ENCODE assay signal across 10 cellular contexts in the genomic region with DNA sequence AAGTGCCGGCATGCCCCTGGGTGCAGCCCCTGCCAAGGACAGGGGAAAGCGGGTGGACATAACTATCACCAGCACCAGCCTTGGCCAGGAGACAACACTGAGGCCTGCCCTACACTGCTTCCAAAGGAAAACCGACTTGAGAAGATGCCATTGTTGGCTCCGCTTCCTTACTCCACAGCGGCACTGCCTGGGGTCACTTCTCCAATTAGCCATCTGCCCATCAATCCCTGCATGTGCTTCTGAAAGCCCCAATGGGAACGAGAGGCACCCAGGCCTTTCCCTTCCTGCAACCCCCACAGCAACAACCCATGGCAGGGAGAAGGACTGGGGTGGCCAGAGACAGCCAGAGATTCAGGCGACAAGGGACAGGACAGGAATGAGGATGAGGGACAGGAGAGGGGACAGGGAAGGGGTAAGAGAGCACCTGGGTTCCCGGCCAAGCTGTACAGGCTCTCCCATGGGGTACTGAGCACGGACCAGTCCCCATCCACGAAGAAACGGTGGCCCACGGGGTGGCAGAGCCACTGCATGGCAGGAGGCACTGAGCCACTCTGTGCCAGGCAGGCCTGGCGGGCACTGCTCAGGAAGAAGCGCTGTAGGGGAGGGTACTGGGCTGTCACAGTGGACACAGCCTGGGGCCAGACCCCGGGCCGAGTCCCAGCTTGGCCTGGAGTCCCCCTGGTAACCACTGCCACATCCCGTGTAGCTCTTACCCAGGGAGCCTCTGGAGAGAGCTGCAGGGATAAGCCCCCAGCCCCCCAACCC. TPM values are rescaled to one million over a fixed set of nuclear protein-coding genes. Genes with fewer than 3 reads are reported as not detected.
DNase-seq lines count a peak whose midpoint lies in the region; TF ChIP-seq lines count a peak whose summit lies in the region.
"Had no signal": no experiment of that assay in that cellular context is flagged by ENCODE, and none has a peak within 500 bp of the region (broad histone marks: within the 10 kb centered on the region; RNA-seq: fewer than 3 reads in every experiment).

No MANE protein-coding gene starts in this region.

- 93% methylated on average over 13 of the region's 17 CpGs for WGBS in mesenchymal stem cell

- H3K9me3 ChIP-seq in left ventricle myocardium inferior (replicated peaks) = no peaks in the 10 kb centered on the region
- H3K9me3 ChIP-seq in subcutaneous abdominal adipose tissue (ENCODE audit: control insufficient read depth in 5 of 5, low read length in 5 of 5) = no peaks in the 10 kb centered on the region
- no peaks in the 10 kb centered on the region for H3K9me3 ChIP-seq in mesenchymal stem cell (ENCODE audit: control insufficient read depth, low read length)
- H3K9me3 ChIP-seq in CD4-positive, alpha-beta memory T cell (ENCODE audit: control insufficient read depth in 1 of 2, low read length in 2 of 2) = no peaks in the 10 kb centered on the region
- H3K9me3 ChIP-seq: mucosa of descending colon, upper lobe of right lung had no signal

- peaks cover 62% of the 10 kb centered on the region for H3K36me3 Mint-ChIP-seq in T-helper 2 cell treated with Interferon-gamma antibody and Interleukin-4, amounts not matched to agents 5 μg/mL and 100 μg/mL, for 36 hours (ENCODE audit: low read depth)
- peaks cover 26% of the 10 kb centered on the region for H3K36me3 Mint-ChIP-seq in activated naive CD8-positive, alpha-beta T cell treated with anti-CD3 and anti-CD28 coated beads for 36 hours
- peaks cover 10 to 26% of the 10 kb centered on the region in 2 donors for H3K36me3 Mint-ChIP-seq in CD4-positive, alpha-beta memory T cell

- H3K4ac ChIP-seq in mesenchymal stem cell (ENCODE audit: low read depth in 1 of 2, low read length in 2 of 2) = no peak overlapping the region

- H3K9me3 Mint-ChIP-seq in T-helper 2 cell treated with Interferon-gamma antibody and Interleukin-4, amounts not matched to agents 5 μg/mL and 100 μg/mL, for 36 hours = no peaks in the 10 kb centered on the region
- no peaks in the 10 kb centered on the region for H3K9me3 Mint-ChIP-seq in activated naive CD8-positive, alpha-beta T cell treated with anti-CD3 and anti-CD28 coated beads for 36 hours
- H3K9me3 Mint-ChIP-seq in CD4-positive, alpha-beta memory T cell = no peaks in the 10 kb centered on the region

- H3K4me3 ChIP-seq in left ventricle myocardium inferior (peak overlapping the region; percentile 18), subcutaneous abdominal adipose tissue (ENCODE audit: low read depth in 1 of 5, low read length in 5 of 5) (no peak overlapping the region), mesenchymal stem cell (ENCODE audit: insufficient read depth in 1 of 2, low read depth in 1 of 2, low read length in 2 of 2) (no peak overlapping the region)
- no peak overlapping the region for H3K4me3 ChIP-seq in CD4-positive, alpha-beta memory T cell (ENCODE audit: low read length in 2 of 2)
- H3K4me3 ChIP-seq: mucosa of descending colon, upper lobe of right lung had no signal

- H3K14ac ChIP-seq in mesenchymal stem cell (ENCODE audit: low read length in 2 of 2) = no peak overlapping the region

- peaks cover 21% of the 10 kb centered on the region for H3K4me1 Mint-ChIP-seq in T-helper 2 cell treated with Interferon-gamma antibody and Interleukin-4, amounts not matched to agents 5 μg/mL and 100 μg/mL, for 36 hours (ENCODE audit: low read depth)
- peaks cover 39% of the 10 kb centered on the region for H3K4me1 Mint-ChIP-seq in activated naive CD8-positive, alpha-beta T cell treated with anti-CD3 and anti-CD28 coated beads for 36 hours
- peaks cover 6 to 29% (median 15%) of the 10 kb centered on the region in 4 donors for H3K4me1 Mint-ChIP-seq in CD4-positive, alpha-beta memory T cell

- H2BK15ac ChIP-seq in mesenchymal stem cell (ENCODE audit: low read depth, poor library complexity, severe bottlenecking) = no peak overlapping the region

- intact Hi-C loops in left ventricle myocardium inferior (cut with micrococcal nuclease) = no loop called here
- intact Hi-C loops in CD4-positive, alpha-beta memory T cell (cut with micrococcal nuclease) = no loop called here

- no peak overlapping the region for H2BK5ac ChIP-seq in mesenchymal stem cell (ENCODE audit: low read depth, low read length, poor library complexity, severe bottlenecking)

- no peak overlapping the region for H2AK5ac ChIP-seq in mesenchymal stem cell (ENCODE audit: low read length, severe bottlenecking)

- peak overlapping the region; percentile 85 for H3K27ac ChIP-seq in left ventricle myocardium inferior (replicated peaks)
- H3K27ac ChIP-seq in subcutaneous abdominal adipose tissue (ENCODE audit: low read depth, low read length) = peak overlapping the region; percentile 23
- no peak overlapping the region for H3K27ac ChIP-seq in mesenchymal stem cell (ENCODE audit: low read length, poor library complexity, severe bottlenecking)
- H3K27ac ChIP-seq in CD4-positive, alpha-beta memory T cell (ENCODE audit: low read depth, low read length) = no peak overlapping the region
- H3K27ac ChIP-seq: upper lobe of right lung had no signal

- no peak overlapping the region for H4K91ac ChIP-seq in mesenchymal stem cell (ENCODE audit: low read length)

- H3K27me3 ChIP-seq in left ventricle myocardium inferior (ENCODE audit: low read depth) (no peaks in the 10 kb centered on the region), subcutaneous abdominal adipose tissue (ENCODE audit: control insufficient read depth in 5 of 5, insufficient read depth in 4 of 5, low read length in 5 of 5) (no peaks in the 10 kb centered on the region), mesenchymal stem cell (ENCODE audit: control insufficient read depth in 1 of 2, insufficient read depth in 1 of 2, low read length in 2 of 2) (no peaks in the 10 kb centered on the region)
- H3K27me3 ChIP-seq in CD4-positive, alpha-beta memory T cell (ENCODE audit: insufficient read depth, low read length) = no peaks in the 10 kb centered on the region
- H3K27me3 ChIP-seq: upper lobe of right lung had no signal

- H3K4me1 ChIP-seq in left ventricle myocardium inferior (peaks cover 98% of the 10 kb centered on the region), subcutaneous abdominal adipose tissue (ENCODE audit: control insufficient read depth in 5 of 5, insufficient read depth in 5 of 5, low read length in 5 of 5) (peaks cover 3 to 86% (median 54%) of the 10 kb centered on the region in 5 donors), mesenchymal stem cell (ENCODE audit: control insufficient read depth, insufficient read depth, low read depth, low read length) (peaks cover 49% of the 10 kb centered on the region)
- H3K4me1 ChIP-seq in CD4-positive, alpha-beta memory T cell (ENCODE audit: insufficient read depth, low read length) = peaks cover 27% of the 10 kb centered on the region

- H2AFZ ChIP-seq in mesenchymal stem cell (ENCODE audit: low read depth, low read length) = no peak overlapping the region

- H4K8ac ChIP-seq in mesenchymal stem cell (ENCODE audit: low read length) = no peak overlapping the region

- H3K36me3 ChIP-seq in left ventricle myocardium inferior (peaks cover 70% of the 10 kb centered on the region), subcutaneous abdominal adipose tissue (ENCODE audit: control insufficient read depth in 5 of 5, insufficient read depth in 5 of 5, low read length in 5 of 5) (peaks cover 0 to 84% (median 76%) of the 10 kb centered on the region in 5 donors), mesenchymal stem cell (ENCODE audit: control insufficient read depth in 1 of 2, insufficient read depth in 2 of 2, low read depth in 1 of 2, low read length in 2 of 2) (peaks cover 88 to 90% of the 10 kb centered on the region in 2 experiments)
- peaks cover 17% of the 10 kb centered on the region for H3K36me3 ChIP-seq in CD4-positive, alpha-beta memory T cell (ENCODE audit: insufficient read depth, low read length)

- H2BK12ac ChIP-seq in mesenchymal stem cell (ENCODE audit: low read length in 2 of 2) = no peak overlapping the region

- peaks cover 13% of the 10 kb centered on the region for H3K79me1 ChIP-seq in mesenchymal stem cell (replicated peaks; ENCODE audit: low read length, poor library complexity, severe bottlenecking)

- no peak overlapping the region for H3K4me3 Mint-ChIP-seq in T-helper 2 cell treated with Interferon-gamma antibody and Interleukin-4, amounts not matched to agents 5 μg/mL and 100 μg/mL, for 36 hours
- H3K4me3 Mint-ChIP-seq in activated naive CD8-positive, alpha-beta T cell treated with anti-CD3 and anti-CD28 coated beads for 36 hours = no peak overlapping the region
- H3K4me3 Mint-ChIP-seq in CD4-positive, alpha-beta memory T cell = no peak overlapping the region

- DNase-seq in T-helper 2 cell treated with Interferon-gamma antibody and Interleukin-4, amounts not matched to agents 5 μg/mL and 100 μg/mL, for 36 hours (ENCODE audit: low spot score) = no peak
- DNase-seq in T-helper 2 cell (no peak), left ventricle myocardium inferior (no peak), NOMO-1 treated with DMSO at 0.1 percent for 48 hours (lab: John Stamatoyannopoulos, UW; ENCODE audit: unreplicated experiment) (no peak), mesenchymal stem cell (no peak)
- no peak for DNase-seq in activated naive CD8-positive, alpha-beta T cell treated with anti-CD3 and anti-CD28 coated beads for 36 hours
- DNase-seq in CD4-positive, alpha-beta memory T cell = no peak
- DNase-seq: upper lobe of right lung had no signal

- no peak for TF ChIP-seq CTCF in left ventricle myocardium inferior (IDR thresholded peaks at IDR 0.05; ENCODE audit: borderline replicate concordance)

- H3K9ac ChIP-seq in subcutaneous abdominal adipose tissue (ENCODE audit: low read length in 5 of 5) (peak overlapping the region in 1 of 5 donors; percentile 13), mesenchymal stem cell (ENCODE audit: low read length) (no peak overlapping the region)

- H2BK120ac ChIP-seq in mesenchymal stem cell (ENCODE audit: low read depth, low read length) = no peak overlapping the region

- H3K18ac ChIP-seq in mesenchymal stem cell (ENCODE audit: low read depth in 1 of 2, low read length in 2 of 2) = no peak overlapping the region

- no peaks in the 10 kb centered on the region for H3K27me3 Mint-ChIP-seq in T-helper 2 cell treated with Interferon-gamma antibody and Interleukin-4, amounts not matched to agents 5 μg/mL and 100 μg/mL, for 36 hours (ENCODE audit: low read depth)
- no peaks in the 10 kb centered on the region for H3K27me3 Mint-ChIP-seq in activated naive CD8-positive, alpha-beta T cell treated with anti-CD3 and anti-CD28 coated beads for 36 hours
- no peaks in the 10 kb centered on the region for H3K27me3 Mint-ChIP-seq in CD4-positive, alpha-beta memory T cell

- CTCF ChIA-PET in CD4-positive, alpha-beta memory T cell (lab: Charles Lee; ENCODE audit: partially characterized antibody) = interaction anchor here (1.2 to 11.7 kb wide), 2 partner anchors 17 to 41 kb away, joined by 3 to 234 read pairs; no protein-coding TSS in a partner anchor

- peak overlapping the region; percentile 52 for H3K27ac Mint-ChIP-seq in T-helper 2 cell treated with Interferon-gamma antibody and Interleukin-4, amounts not matched to agents 5 μg/mL and 100 μg/mL, for 36 hours
- H3K27ac Mint-ChIP-seq in activated naive CD8-positive, alpha-beta T cell treated with anti-CD3 and anti-CD28 coated beads for 36 hours = peak overlapping the region; percentile 49
- peak overlapping the region in 3 of 7 donors; percentile 17 to 64 (median 63) for H3K27ac Mint-ChIP-seq in CD4-positive, alpha-beta memory T cell

- POLR2A ChIA-PET in CD4-positive, alpha-beta memory T cell (lab: Charles Lee; ENCODE audit: partially characterized antibody) = interaction anchor here (1.5 kb wide), 1 partner anchor 21 kb away, joined by 4 read pairs; a partner anchor contains a TSS

- no peak overlapping the region for H3K4me2 ChIP-seq in mesenchymal stem cell (ENCODE audit: low read length, poor library complexity, severe bottlenecking)

- H3K23ac ChIP-seq in mesenchymal stem cell (ENCODE audit: low read length in 2 of 2) = no peak overlapping the region

RNA-seq across cellular contexts. Expression of a gene that starts 21.2 kb away (rescaled TPM):
- 100 to 1,000 TPM; 123 to 131 TPM for total RNA-seq in activated naive CD8-positive, alpha-beta T cell treated with anti-CD3 and anti-CD28 coated beads for 36 hours
- 10.2 TPM for total RNA-seq in left ventricle myocardium inferior
- 89.9 TPM for polyA plus RNA-seq in mesenchymal stem cell (2013, experiment 1 of 2)
- 89.1 TPM for polyA plus RNA-seq in mesenchymal stem cell (2013, experiment 2 of 2)
- total RNA-seq in CD4-positive, alpha-beta memory T cell = 10 to 100 TPM in 1 of 2 experiments, 1 to 10 TPM in 1; 10.0 to 11.7 TPM
- 10 to 100 TPM in 1 of 2 donors, 1 to 10 TPM in 1; 5.0 to 15.5 TPM for polyA plus RNA-seq in CD4-positive, alpha-beta memory T cell

Comparison
In these comparisons a context has a peak if more than half of its experiments do, and no peak if none do; other contexts are left out.
1. H3K27ac ChIP-seq: peak in left ventricle myocardium inferior (single experiment) and subcutaneous abdominal adipose tissue (single experiment); none in mesenchymal stem cell (single experiment) and CD4-positive, alpha-beta memory T cell (single experiment).
2. RNA of a gene that starts 21.2 kb away (total RNA-seq): 123 to 131 TPM in activated naive CD8-positive, alpha-beta T cell treated with anti-CD3 and anti-CD28 coated beads for 36 hours; 10.0 to 11.7 TPM in CD4-positive, alpha-beta memory T cell and 10.2 TPM in left ventricle myocardium inferior (single experiment); every median in the first group is over 4 times any median in the second.